ENCODE assay signal across 8 cellular contexts in the genomic region with DNA sequence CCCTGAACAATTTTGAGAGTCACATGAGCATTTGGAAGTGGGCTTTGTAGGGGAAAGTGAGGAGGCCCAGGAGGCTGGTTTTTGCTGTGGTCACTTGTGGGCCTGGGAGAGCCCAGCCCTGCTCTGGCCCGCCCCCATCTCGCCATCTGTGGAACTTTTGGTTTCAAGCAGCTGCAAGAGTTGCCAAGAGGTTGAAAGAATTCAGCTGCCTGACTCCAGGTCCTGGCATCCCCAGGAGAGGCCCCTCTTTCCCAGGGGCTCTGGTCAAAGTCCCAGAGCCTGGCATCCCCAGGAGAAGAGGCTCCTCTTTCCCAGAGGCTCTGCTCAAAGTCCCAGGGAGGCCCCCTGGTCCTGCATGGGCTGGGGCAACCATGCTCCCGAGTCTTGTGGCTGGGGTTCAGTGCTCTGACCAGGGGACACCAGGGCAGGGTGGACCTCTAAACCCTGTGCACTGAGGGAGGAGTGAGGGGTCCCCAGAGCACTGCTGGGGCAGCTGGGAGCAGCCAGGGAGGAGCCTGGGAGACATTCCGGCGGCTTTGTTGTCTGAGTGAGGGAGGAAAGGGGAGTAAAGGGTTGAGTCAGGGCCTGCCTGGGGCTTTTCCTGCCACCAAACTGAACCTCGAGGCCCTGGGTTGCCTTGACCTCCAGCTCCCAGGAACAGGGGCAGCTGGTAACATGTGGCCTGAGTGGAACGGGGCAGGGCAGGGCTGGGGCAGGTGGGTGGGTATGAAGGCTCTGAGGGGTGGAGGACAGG. TPM values are rescaled to one million over a fixed set of nuclear protein-coding genes. Genes with fewer than 3 reads are reported as not detected.
A peak's percentile ranks its signal among the peaks of the same experiment; 100 is the strongest.
DNase-seq lines count a peak whose midpoint lies in the region; ATAC-seq and TF ChIP-seq lines count a peak whose summit lies in the region.

No MANE protein-coding gene starts in this region.

- H3K36me3 ChIP-seq in SJCRH30 = no peaks in the 10 kb centered on the region
- no peaks in the 10 kb centered on the region for H3K36me3 ChIP-seq in neural progenitor cell

- peak overlapping the region; percentile 20 for H2AFZ ChIP-seq in neural progenitor cell (replicated peaks)

- H3K4me1 Mint-ChIP-seq in neural progenitor cell (no peaks in the 10 kb centered on the region), nephron progenitor cell (peaks cover 5% of the 10 kb centered on the region)

- no peak overlapping the region for H3K27ac Mint-ChIP-seq in neural progenitor cell
- no peak overlapping the region for H3K27ac Mint-ChIP-seq in nephron progenitor cell

- no peaks in the 10 kb centered on the region for H4K20me1 ChIP-seq in neural progenitor cell (ENCODE audit: low read depth)

- H3K27me3 ChIP-seq in SJCRH30 = no peaks in the 10 kb centered on the region
- no peaks in the 10 kb centered on the region for H3K27me3 ChIP-seq in neural progenitor cell

- no peaks in the 10 kb centered on the region for H3K79me2 ChIP-seq in neural progenitor cell (ENCODE audit: low read depth)

- no peaks in the 10 kb centered on the region for H3K27me3 Mint-ChIP-seq in neural progenitor cell (ENCODE audit: insufficient read depth, low read depth)
- H3K27me3 Mint-ChIP-seq in nephron progenitor cell (ENCODE audit: low read depth, poor library complexity) = no peaks in the 10 kb centered on the region

- H3K4me2 ChIP-seq in neural progenitor cell = no peak overlapping the region

- H3K4me3 ChIP-seq in SJCRH30 = no peak overlapping the region
- H3K4me3 ChIP-seq in neural progenitor cell = no peak overlapping the region

- H3K4me1 ChIP-seq in SJCRH30 (no peaks in the 10 kb centered on the region), neural progenitor cell (no peaks in the 10 kb centered on the region)

- DNase-seq in SJCRH30 (peak; percentile 19 to 34), neural progenitor cell (ENCODE audit: low spot score) (no peak), nephron progenitor cell (no peak), superior temporal gyrus (ENCODE audit: extremely low spot score) (no peak), substantia nigra (lab: John Stamatoyannopoulos, UW) (no peak)

- H3K36me3 Mint-ChIP-seq in neural progenitor cell (no peaks in the 10 kb centered on the region), nephron progenitor cell (ENCODE audit: low read depth) (no peaks in the 10 kb centered on the region)

- ATAC-seq in GM18519 (IDR thresholded peaks at IDR 0.05; ENCODE audit: low FRiP score, unreplicated experiment) (peak; percentile 39), HG02678 (IDR thresholded peaks at IDR 0.05; ENCODE audit: unreplicated experiment) (peak; percentile 78), GM21423 (IDR thresholded peaks at IDR 0.05; ENCODE audit: unreplicated experiment) (no peak)

- no peak overlapping the region for H3K9ac ChIP-seq in neural progenitor cell

- no peak for TF ChIP-seq CTCF in neural progenitor cell (IDR thresholded peaks at IDR 0.05)
- no peak for TF ChIP-seq CTCF in nephron progenitor cell (IDR thresholded peaks at IDR 0.05)

- H3K9me3 ChIP-seq in SJCRH30 (replicated peaks) (no peaks in the 10 kb centered on the region), neural progenitor cell (ENCODE audit: low read depth) (no peaks in the 10 kb centered on the region)

- H3K4me3 Mint-ChIP-seq in neural progenitor cell (no peak overlapping the region), nephron progenitor cell (no peak overlapping the region)

- H3F3A ChIP-seq in neural progenitor cell (ENCODE audit: low read depth) = no peaks in the 10 kb centered on the region

- H3K9me3 Mint-ChIP-seq in neural progenitor cell (no peaks in the 10 kb centered on the region), nephron progenitor cell (no peaks in the 10 kb centered on the region)

- no peak overlapping the region for H3K27ac ChIP-seq in SJCRH30
- no peak overlapping the region for H3K27ac ChIP-seq in neural progenitor cell
- no peak overlapping the region for H3K27ac ChIP-seq in substantia nigra (ENCODE audit: low read depth, low read length, poor library complexity, severe bottlenecking)

RNA-seq across cellular contexts. Expression of a gene that starts 27.8 kb away (rescaled TPM):
- total RNA-seq in SJCRH30 (2014; rRNA removed; shearing (Covaris generic)) = 5.9 and 7.9 TPM in 2 replicates
- total RNA-seq in neural progenitor cell (ENCODE audit: low replicate concordance) = 7.0 and 9.3 TPM in 2 replicates

RNA-seq across cellular contexts. Expression of a gene that starts 33.6 kb away (rescaled TPM):
- total RNA-seq in SJCRH30 (2014; rRNA removed; shearing (Covaris generic)) = 0.02 TPM in 1 of 2 replicates, not detected in the other
- 1.4 and 2.7 TPM in 2 replicates for total RNA-seq in neural progenitor cell (ENCODE audit: low replicate concordance)

Comparison
In these comparisons a context has a peak if more than half of its experiments do, and no peak if none do; other contexts are left out.
1. DNase-seq: peak in SJCRH30 (2 of 2); none in neural progenitor cell (single experiment), nephron progenitor cell (single experiment), superior temporal gyrus (single experiment) and substantia nigra (0 of 49).